ENCODE assay signal across 8 cellular contexts in genomic region chr2:96265840-96266569, GRCh38. TPM values are rescaled to one million over a fixed set of nuclear protein-coding genes. Genes with fewer than 3 reads are reported as not detected.
DNase-seq lines count a peak whose midpoint lies in the region; ATAC-seq and TF ChIP-seq lines count a peak whose summit lies in the region.

Gene CIAO1 (plus strand): TSS chr2:96266225. CDS start chr2:96266351, 126 bp downstream.
Gene TMEM127 (minus strand): TSS chr2:96265997. CDS start chr2:96265381, 616 bp downstream.

- H3K9me3 ChIP-seq in IMR-90 (ENCODE audit: control insufficient read depth, insufficient read depth, low read length): no peaks in the 10 kb centered on the region
- no peaks in the 10 kb centered on the region for H3K9me3 ChIP-seq in mucosa of descending colon

- dilution Hi-C loops in IMR-90 (cut with HindIII; ENCODE audit: low sequenced_read_pairs, unreplicated experiment): no loop called here

- TF ChIP-seq CTCF in IMR-90 (conservative IDR thresholded peaks at IDR 0.05; ENCODE audit: low read depth, low read length): 0 out of 2 replicates have a peak, but pooled peaks have one; percentile 17
- TF ChIP-seq CTCF in epithelial cell of esophagus (IDR thresholded peaks at IDR 0.05; ENCODE audit: insufficient read depth, low read depth, low read length, missing control alignments): peak; percentile 44
- peak; percentile 17 for TF ChIP-seq CTCF in mucosa of descending colon (IDR thresholded peaks at IDR 0.05)

- no peak; the same call in 1 of the 2 replicates for TF ChIP-seq RAD21 in IMR-90 (IDR thresholded peaks at IDR 0.05; ENCODE audit: low read length)

- H2BK5ac ChIP-seq in IMR-90 (ENCODE audit: low read depth, low read length, poor library complexity, severe bottlenecking): peak within 1 kb of the TSS; percentile 67

- H3K23ac ChIP-seq in IMR-90 (ENCODE audit: low read depth, low read length): peak within 1 kb of the TSS; percentile 74

- peak within 1 kb of the TSS; percentile 93 for H3K9ac ChIP-seq in IMR-90 (ENCODE audit: low read depth, low read length)

- H2AK5ac ChIP-seq in IMR-90 (ENCODE audit: low read depth, low read length): peak within 1 kb of the TSS; percentile 37; the same call in 1 of the 2 replicates

- H4K20me1 ChIP-seq in IMR-90 (ENCODE audit: insufficient read depth, low read length): peaks cover 36% of the 10 kb centered on the region

- H3K9me1 ChIP-seq in IMR-90 (ENCODE audit: insufficient read depth, low read length): peaks cover 17% of the 10 kb centered on the region

- H3K14ac ChIP-seq in IMR-90 (replicated peaks; ENCODE audit: low read depth, low read length): peak within 1 kb of the TSS; percentile 83

- peak within 1 kb of the TSS; percentile 39; the same call in 1 of the 2 replicates for H4K91ac ChIP-seq in IMR-90 (ENCODE audit: insufficient read depth, low read depth, low read length)

- H3K4me3 ChIP-seq in IMR-90 (ENCODE audit: insufficient read depth, low read depth, low read length): peak within 1 kb of the TSS; percentile 84
- H3K4me3 ChIP-seq in epithelial cell of esophagus (ENCODE audit: low read length): peak within 1 kb of the TSS; percentile 90
- peak within 1 kb of the TSS; percentile 57 for H3K4me3 ChIP-seq in mucosa of descending colon

- peak within 1 kb of the TSS; percentile 97 for H3K4me2 ChIP-seq in IMR-90 (ENCODE audit: low read depth, low read length)

- H3K36me3 ChIP-seq in IMR-90 (ENCODE audit: control insufficient read depth, insufficient read depth, low read length) (peaks cover 18% of the 10 kb centered on the region), mucosa of descending colon (ENCODE audit: low read depth) (peaks cover 3% of the 10 kb centered on the region)

- in situ Hi-C loops in IMR-90 (cut with MboI; ENCODE audit: low sequenced_read_pairs): loop anchor here (10.0 to 25.0 kb wide), 2 partner anchors 131 to 254 kb away; partner anchors contain the start of gene ASTL

- H3K56ac ChIP-seq in IMR-90 (ENCODE audit: extremely low read depth, insufficient read depth, low read length): peak within 1 kb of the TSS; percentile 76

- H2AK9ac ChIP-seq in IMR-90 (replicated peaks; ENCODE audit: low read depth, low read length, poor library complexity): peak within 1 kb of the TSS; percentile 96

- peaks cover 6% of the 10 kb centered on the region for H3K4me1 ChIP-seq in IMR-90 (ENCODE audit: control insufficient read depth, insufficient read depth, low read length)
- peaks cover 38% of the 10 kb centered on the region for H3K4me1 ChIP-seq in mucosa of descending colon (ENCODE audit: low read depth)

- DNase-seq in DMS114 treated with DMSO at 0.1 percent for 48 hours (lab: John Stamatoyannopoulos, UW; ENCODE audit: unreplicated experiment) (peak; percentile 96), IMR-90 (peak; percentile 98), OCI-M1 (lab: John Stamatoyannopoulos, UW) (peak; percentile 98), activated T-cell treated with anti-CD3 and anti-CD28 coated beads for 24 hours (ENCODE audit: low read depth) (peak; percentile 98), epithelial cell of esophagus (ENCODE audit: low read depth) (peak; percentile 99), mucosa of descending colon (peak; percentile 97 to 100 (median 99))
- peak; percentile 98 for DNase-seq in stimulated activated CD8-positive, alpha-beta memory T cell treated with anti-CD3 and anti-CD28 coated beads, Interleukin-4, amount 100 ng/mL, for 24 hours (ENCODE audit: low read depth)

- H3K18ac ChIP-seq in IMR-90 (ENCODE audit: low read depth, low read length): no peak within 1 kb of the TSS

- H4K5ac ChIP-seq in IMR-90 (ENCODE audit: low read depth, low read length): peak within 1 kb of the TSS; percentile 32; the same call in 1 of the 2 replicates

- no peak within 1 kb of the TSS for H2BK20ac ChIP-seq in IMR-90 (ENCODE audit: low read depth, low read length)

- peak within 1 kb of the TSS; percentile 82 for H3K27ac ChIP-seq in IMR-90 (ENCODE audit: insufficient read depth, low read length)

- H2BK120ac ChIP-seq in IMR-90 (ENCODE audit: low read depth, low read length): 0 out of 2 replicates have a peak within 1 kb of the TSS, but pooled peaks have one; percentile 12

- H3K4ac ChIP-seq in IMR-90 (ENCODE audit: low read depth, low read length): peak within 1 kb of the TSS; percentile 72

- TF ChIP-seq POLR2A in IMR-90 (IDR thresholded peaks at IDR 0.05; ENCODE audit: low read depth, low read length): peak; percentile 84

- H3K27me3 ChIP-seq in IMR-90 (ENCODE audit: control insufficient read depth, insufficient read depth, low read length): no peaks in the 10 kb centered on the region

- H4K8ac ChIP-seq in IMR-90 (ENCODE audit: low read depth in 2 of 2, low read length in 2 of 2): peak within 1 kb of the TSS; percentile 14 to 88; a peak in 2 of 4 replicates

- H2BK15ac ChIP-seq in IMR-90 (ENCODE audit: low read depth, low read length): no peak within 1 kb of the TSS

- 0% methylated on average over 37 of the region's 76 CpGs; no CpG with 5 or more reads in 1 of the 2 experiments for WGBS in IMR-90 (ENCODE audit: extremely low coverage in 2 of 2, insufficient read length in 1 of 2), 2 experiments

- H3K79me1 ChIP-seq in IMR-90 (ENCODE audit: low read depth in 1 of 2, low read length in 2 of 2): peaks cover 32 to 68% of the 10 kb centered on the region in 2 experiments

- H2AFZ ChIP-seq in IMR-90 (replicated peaks; ENCODE audit: low read length, poor library complexity): peak within 1 kb of the TSS; percentile 98

- POLR2A ChIA-PET in IMR-90 (lab: Charles Lee; ENCODE audit: unreplicated experiment): no interaction called here

- ATAC-seq in GM21528 (IDR thresholded peaks at IDR 0.05; ENCODE audit: low FRiP score, unreplicated experiment) (peak; percentile 91), IMR-90 (ENCODE audit: low read depth) (peak; percentile 97), mucosa of descending colon (peak; percentile 95)

- intact Hi-C loops in IMR-90 (cut with micrococcal nuclease): loop anchor here (1.0 to 5.0 kb wide), 3 partner anchors 58 to 274 kb away; partner anchors contain the start of genes ANKRD36C and STARD7
- intact Hi-C loops in mucosa of descending colon (cut with DNase I, micrococcal nuclease): loop anchor here in 1 of 2 donors (10.0 kb wide), 1 partner anchor 61 kb away; the partner anchor contains the start of gene STARD7

- CTCF ChIA-PET in IMR-90 (lab: Yijun Ruan, JAX): interaction anchor here (1.1 kb wide), 1 partner anchor 15 kb away, joined by 3 read pairs; no protein-coding TSS in a partner anchor

- BruUV-seq in IMR-90 (replicated peaks; lab: Mats Ljungman, UMichigan): no TSS peak

TF ChIP-seq in IMR-90, 13 proteins besides CTCF, POLR2A, EP300 and RAD21:
- TF ChIP-seq MXI1 (IDR thresholded peaks at IDR 0.05; ENCODE audit: borderline replicate concordance, low read depth, low read length) (peak; percentile 36; the same call in 1 of the 2 replicates), NFE2L2 (IDR thresholded peaks at IDR 0.05; ENCODE audit: low read depth, low read length) (no peak), BHLHE40 (IDR thresholded peaks at IDR 0.05; ENCODE audit: low read depth, low read length) (no peak; the same call in 1 of the 2 replicates), FOS (IDR thresholded peaks at IDR 0.05; ENCODE audit: low read depth, low read length) (no peak), RFX5 (IDR thresholded peaks at IDR 0.05; ENCODE audit: low read depth, low read length) (no peak), SMC3 (IDR thresholded peaks at IDR 0.05; ENCODE audit: low read depth, low read length) (peak; percentile 29; the same call in 1 of the 2 replicates), USF2 (IDR thresholded peaks at IDR 0.05; ENCODE audit: low read depth, low read length) (no peak; the same call in 1 of the 2 replicates), MAZ (IDR thresholded peaks at IDR 0.05; ENCODE audit: borderline replicate concordance, low read depth, low read length) (peak; percentile 93), MAFK (IDR thresholded peaks at IDR 0.05; ENCODE audit: low read depth, low read length) (no peak)
TF ChIP-seq in IMR-90: peak in this region for 3.

RNA-seq across cellular contexts. Expression of gene CIAO1, which starts in this region (rescaled TPM):
- 85.5 and 94.3 TPM in 2 replicates for total RNA-seq in IMR-90 (2012; rRNA removed)
- 78.8 and 81.1 TPM in 2 replicates for polyA plus RNA-seq in IMR-90 (2012; rRNA removed)
- 70.6 and 76.8 TPM in 2 replicates for polyA plus RNA-seq in IMR-90 (2012; cell fraction: cytosol; rRNA removed)
- polyA plus RNA-seq in IMR-90 (2012; cell fraction: nucleus; rRNA removed; ENCODE audit: low replicate concordance): 68.9 and 97.1 TPM in 2 replicates
- total RNA-seq in mucosa of descending colon: 10 to 100 TPM; 57.5 to 67.1 (median 60.6) TPM

RNA-seq across cellular contexts. Expression of gene TMEM127, which starts in this region (rescaled TPM):
- total RNA-seq in IMR-90 (2012; rRNA removed) (20.0 and 35.7 TPM in 2 replicates), mucosa of descending colon (100 to 1,000 TPM in 1 of 3 donors, 10 to 100 TPM in 2; 82.3 to 136 (median 87.9) TPM)
- 47.6 and 52.2 TPM in 2 replicates for polyA plus RNA-seq in IMR-90 (2012; rRNA removed)
- 15.4 and 45.4 TPM in 2 replicates for polyA plus RNA-seq in IMR-90 (2012; cell fraction: cytosol; rRNA removed)
- 28.8 and 33.4 TPM in 2 replicates for polyA plus RNA-seq in IMR-90 (2012; cell fraction: nucleus; rRNA removed; ENCODE audit: low replicate concordance)

Comparison
In these comparisons a context has a peak if more than half of its experiments do, and no peak if none do; other contexts are left out.
1. Peak in every context shown above with its lines: DNase-seq, ATAC-seq, H3K4me3 ChIP-seq and H3K27ac ChIP-seq.